ENCODE assay signal across 9 cellular contexts in genomic region chr1:203309115-203309429, GRCh38. TPM values are rescaled to one million over a fixed set of nuclear protein-coding genes. Genes with fewer than 3 reads are reported as not detected.
DNase-seq lines count a peak whose midpoint lies in the region; ATAC-seq and TF ChIP-seq lines count a peak whose summit lies in the region.
"Had no signal": no experiment of that assay in that cellular context is flagged by ENCODE, and none has a peak within 500 bp of the region (broad histone marks: within the 10 kb centered on the region; RNA-seq: fewer than 3 reads in every experiment).

No MANE protein-coding gene starts in this region.

- H3K9me3 ChIP-seq in psoas muscle (no peaks in the 10 kb centered on the region), colonic mucosa (no peaks in the 10 kb centered on the region)

- H3K36me3 ChIP-seq in psoas muscle (ENCODE audit: insufficient read depth in 1 of 2, low read depth in 1 of 2) = peaks cover 0 to 29% of the 10 kb centered on the region in 2 donors
- no peaks in the 10 kb centered on the region for H3K36me3 ChIP-seq in colonic mucosa

- peak overlapping the region; percentile 98 for H3K27ac ChIP-seq in psoas muscle
- H3K27ac ChIP-seq in colonic mucosa = no peak overlapping the region

- intact Hi-C loops in psoas muscle (cut with DNase I) (no loop called here), colonic mucosa (cut with DNase I) (loop anchor here (5.0 kb wide), 1 partner anchor 37 kb away; no protein-coding TSS in a partner anchor)

- no peaks in the 10 kb centered on the region for H3K27me3 ChIP-seq in psoas muscle (ENCODE audit: insufficient read depth in 3 of 3, low read length in 2 of 3)
- H3K27me3 ChIP-seq in colonic mucosa = no peaks in the 10 kb centered on the region

- peaks cover 25% of the 10 kb centered on the region for H3K4me1 ChIP-seq in psoas muscle
- peaks cover 10% of the 10 kb centered on the region for H3K4me1 ChIP-seq in colonic mucosa

- peak overlapping the region in 1 of 2 donors; percentile 100 for H3K9ac ChIP-seq in colonic mucosa (ENCODE audit: low read depth in 2 of 2, low read length in 2 of 2)

- TF ChIP-seq CTCF in epithelial cell of esophagus (IDR thresholded peaks at IDR 0.05; ENCODE audit: insufficient read depth, low read depth, low read length, missing control alignments) = no peak
- no peak for TF ChIP-seq CTCF in psoas muscle (IDR thresholded peaks at IDR 0.05)
- TF ChIP-seq CTCF in colonic mucosa (IDR thresholded peaks at IDR 0.05) = no peak

- ATAC-seq in psoas muscle = no peak
- ATAC-seq in HG03442 (IDR thresholded peaks at IDR 0.05; ENCODE audit: unreplicated experiment) = no peak

- H3K4me3 ChIP-seq in GM08714 (ENCODE audit: low read length) (peak overlapping the region; percentile 87; the same call in 1 of the 2 replicates), epithelial cell of esophagus (ENCODE audit: low read length) (peak overlapping the region; percentile 100), psoas muscle (peak overlapping the region; percentile 93), colonic mucosa (no peak overlapping the region)

- DNase-seq in RPMI8226 (peak; percentile 4), epithelial cell of esophagus (ENCODE audit: low read depth) (no peak), psoas muscle (no peak), colonic mucosa (no peak), RKO (ENCODE audit: low spot score) (no peak)
- no peak for DNase-seq in activated CD4-positive, CD25-positive, alpha-beta regulatory T cell treated with anti-CD3 and anti-CD28 coated beads, Interleukin-2, amount 50 U/mL, for 72 hours
- DNase-seq: NCI-H2171 treated with DMSO at 0.1 percent for 48 hours had no signal

RNA-seq across cellular contexts. Expression of gene BTG2, which starts 3.8 kb away (rescaled TPM):
- total RNA-seq in psoas muscle (100 to 1,000 TPM in 3 of 4 donors, 10 to 100 TPM in 1; 83.0 to 360 (median 224) TPM), colonic mucosa (10 to 100 TPM; 66.4 to 88.0 TPM)
- 100 to 1,000 TPM in 1 of 3 donors, 10 to 100 TPM in 2; 17.6 to 119 (median 60.4) TPM for polyA plus RNA-seq in psoas muscle

RNA-seq across cellular contexts. Expression of gene FMOD, which starts 41.9 kb away (rescaled TPM):
- total RNA-seq in psoas muscle (1 to 10 TPM; 3.6 to 9.6 (median 5.8) TPM), colonic mucosa (10 to 100 TPM; 38.6 to 49.3 TPM)
- 1 to 10 TPM; 3.0 to 4.6 (median 3.8) TPM for polyA plus RNA-seq in psoas muscle
